Comparison of ENCODE assay signal across 9 cellular contexts in the genomic region with DNA sequence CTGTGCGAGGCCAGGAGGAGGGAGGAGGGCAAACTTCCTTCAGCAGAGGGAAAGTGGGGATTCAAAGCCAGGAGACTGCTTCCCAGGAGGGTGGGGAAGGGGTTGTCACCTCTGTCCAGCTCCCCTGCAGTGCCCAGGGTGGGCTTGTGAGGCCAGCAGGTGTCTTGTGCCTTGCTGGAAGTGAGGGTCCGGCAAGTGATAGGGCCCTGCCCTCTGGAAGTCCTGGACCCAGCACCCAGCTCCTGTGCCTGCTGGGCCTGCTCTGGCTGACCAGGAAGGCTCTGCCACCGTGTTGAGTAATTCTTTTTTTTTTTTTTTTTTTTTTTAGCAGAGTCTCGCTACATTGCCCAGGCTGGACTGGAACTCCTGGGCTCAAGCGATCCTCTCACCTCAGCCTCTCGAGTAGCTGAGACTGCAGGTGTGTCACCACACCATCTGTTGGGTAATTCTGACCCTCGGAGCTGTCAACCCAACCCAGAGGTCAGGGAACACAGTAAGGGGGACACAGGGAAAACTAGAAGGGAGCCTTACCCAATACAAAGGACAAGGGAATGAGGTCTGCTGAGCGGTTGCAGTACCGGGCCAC. TPM values are rescaled to one million over a fixed set of nuclear protein-coding genes. Genes with fewer than 3 reads are reported as not detected.
DNase-seq lines count a peak whose midpoint lies in the region; TF ChIP-seq lines count a peak whose summit lies in the region.
"Had no signal": no experiment of that assay in that cellular context is flagged by ENCODE, and none has a peak within 500 bp of the region (broad histone marks: within the 10 kb centered on the region; RNA-seq: fewer than 3 reads in every experiment).

No MANE protein-coding gene starts in this region.

- H3K79me1 ChIP-seq in neuronal stem cell (ENCODE audit: low read depth, low read length): no peaks in the 10 kb centered on the region

- TF ChIP-seq CTCF in A673 (conservative IDR thresholded peaks at IDR 0.05; ENCODE audit: low read depth, low read length): no peak
- TF ChIP-seq CTCF in chondrocyte (IDR thresholded peaks at IDR 0.05): no peak
- TF ChIP-seq CTCF in brain microvascular endothelial cell (IDR thresholded peaks at IDR 0.05; ENCODE audit: low read depth, low read length, missing control alignments): no peak

- no peak overlapping the region for H3K27ac ChIP-seq in A673 (ENCODE audit: low read depth, low read length, poor library complexity, severe bottlenecking)
- H3K27ac ChIP-seq in HUES48 (ENCODE audit: low read depth, low read length): no peak overlapping the region
- H3K27ac ChIP-seq in neuronal stem cell (replicated peaks; ENCODE audit: low read length): no peak overlapping the region
- H3K27ac ChIP-seq in brain microvascular endothelial cell: no peak overlapping the region

- H3K9ac ChIP-seq in HUES48 (ENCODE audit: low read depth, low read length) (no peak overlapping the region), neuronal stem cell (ENCODE audit: low read depth, low read length, poor library complexity) (peak overlapping the region; percentile 93)

- H3K27me3 ChIP-seq in A673 (replicated peaks; ENCODE audit: insufficient read depth, low read depth, low read length, poor library complexity): no peaks in the 10 kb centered on the region
- H3K27me3 ChIP-seq in HUES48 (ENCODE audit: control insufficient read depth, insufficient read depth, low read length): peaks cover 9% of the 10 kb centered on the region
- peaks cover 0 to 26% (median 3%) of the 10 kb centered on the region in 3 experiments for H3K27me3 ChIP-seq in neuronal stem cell (ENCODE audit: control insufficient read depth in 3 of 3, insufficient read depth in 3 of 3, low read depth in 1 of 3, low read length in 3 of 3)
- H3K27me3 ChIP-seq in brain microvascular endothelial cell (replicated peaks): no peaks in the 10 kb centered on the region

- H2BK5ac ChIP-seq in neuronal stem cell (ENCODE audit: low read length): no peak overlapping the region

- H2BK15ac ChIP-seq in neuronal stem cell (ENCODE audit: low read length): peak overlapping the region; percentile 98

- H3K27me3 Mint-ChIP-seq in chondrocyte (ENCODE audit: low read depth): no peaks in the 10 kb centered on the region

- DNase-seq in A673 (ENCODE audit: low spot score) (no peak), chondrocyte (ENCODE audit: low spot score) (peak; percentile 53), neuronal stem cell (ENCODE audit: low spot score) (no peak), NCI-H2081 treated with DMSO at 0.1 percent for 48 hours (lab: John Stamatoyannopoulos, UW) (no peak), epidermal melanocyte (ENCODE audit: insufficient read length, low spot score) (no peak), brain microvascular endothelial cell (no peak), globus pallidus (ENCODE audit: low spot score) (no peak)

- no TSS peak for BruUV-seq in A673 (replicated peaks; lab: Mats Ljungman, UMichigan)

- H2AFZ ChIP-seq in neuronal stem cell (ENCODE audit: low read length): peak overlapping the region; percentile 92

- no peak overlapping the region for H3K27ac Mint-ChIP-seq in chondrocyte (ENCODE audit: unreplicated experiment)

- no peaks in the 10 kb centered on the region for H3K9me3 Mint-ChIP-seq in chondrocyte (ENCODE audit: low read depth)

- H3K9me3 ChIP-seq in A673 (ENCODE audit: low read depth, low read length, poor library complexity, severe bottlenecking): no peaks in the 10 kb centered on the region
- H3K9me3 ChIP-seq in HUES48 (ENCODE audit: control insufficient read depth, insufficient read depth, low read length): no peaks in the 10 kb centered on the region
- H3K9me3 ChIP-seq in neuronal stem cell (replicated peaks in 1 of 2; ENCODE audit: control insufficient read depth in 2 of 2, insufficient read depth in 1 of 2, low read depth in 1 of 2, low read length in 2 of 2): no peaks in the 10 kb centered on the region
- H3K9me3 ChIP-seq: Caco-2 had no signal

- H2AK5ac ChIP-seq in neuronal stem cell (ENCODE audit: low read depth, low read length): peak overlapping the region; percentile 38

- peak overlapping the region; percentile 81 for H3K23ac ChIP-seq in neuronal stem cell (ENCODE audit: low read depth, low read length, poor library complexity)

- H4K91ac ChIP-seq in neuronal stem cell (ENCODE audit: low read depth, low read length, poor library complexity): no peak overlapping the region

- peaks cover 22% of the 10 kb centered on the region for H3K4me1 Mint-ChIP-seq in chondrocyte (ENCODE audit: low read depth)

- H3K4me3 ChIP-seq in A673 (ENCODE audit: low read depth, low read length, poor library complexity, severe bottlenecking) (peak overlapping the region; percentile 41), HUES48 (ENCODE audit: low read depth, low read length) (peak overlapping the region; percentile 63), neuronal stem cell (ENCODE audit: low read length in 2 of 2) (peak overlapping the region in 1 of 2 donors; percentile 71), brain microvascular endothelial cell (ENCODE audit: low read depth, low read length) (no peak overlapping the region)

- peaks cover 3% of the 10 kb centered on the region for H3K36me3 ChIP-seq in A673 (ENCODE audit: insufficient read depth, low read length, poor library complexity, severe bottlenecking)
- no peaks in the 10 kb centered on the region for H3K36me3 ChIP-seq in HUES48 (ENCODE audit: control insufficient read depth, insufficient read depth, low read length)
- H3K36me3 ChIP-seq in neuronal stem cell (replicated peaks in 1 of 2; ENCODE audit: control insufficient read depth in 2 of 2, insufficient read depth in 2 of 2, low read length in 2 of 2): peaks cover 0 to 1% of the 10 kb centered on the region in 2 donors
- H3K36me3 ChIP-seq in brain microvascular endothelial cell (replicated peaks): no peaks in the 10 kb centered on the region

- intact Hi-C loops in A673 (cut with micrococcal nuclease; ENCODE audit: unreplicated experiment): loop anchor here (5.0 kb wide), 1 partner anchor 225 kb away; the partner anchor contains the start of genes HECTD3 and UROD

- POLR2A ChIA-PET in A673 (lab: Charles Lee; ENCODE audit: low non-redundant PET): interaction anchor here (0.5 kb wide), 1 partner anchor 734 kb away, joined by 5 read pairs; no protein-coding TSS in a partner anchor

- peak overlapping the region; percentile 40 for H3K4me3 Mint-ChIP-seq in chondrocyte (ENCODE audit: unreplicated experiment)

- peak overlapping the region; percentile 32 for H3K14ac ChIP-seq in neuronal stem cell (ENCODE audit: low read length)

- H3K4me1 ChIP-seq in A673 (ENCODE audit: insufficient read depth, low read length, poor library complexity, severe bottlenecking) (peaks cover 12% of the 10 kb centered on the region), HUES48 (ENCODE audit: control insufficient read depth, insufficient read depth, low read length) (peaks cover 27% of the 10 kb centered on the region), neuronal stem cell (ENCODE audit: control insufficient read depth in 2 of 2, insufficient read depth in 1 of 2, low read depth in 1 of 2, low read length in 2 of 2) (peaks cover 10 to 15% of the 10 kb centered on the region in 2 donors)
- H3K4me1 ChIP-seq: Caco-2 had no signal

- peak overlapping the region; percentile 82 for H2BK12ac ChIP-seq in neuronal stem cell (ENCODE audit: low read length)

- CTCF ChIA-PET in A673 (lab: Charles Lee): interaction anchor here (0.6 to 1.3 kb wide), 3 partner anchors 13 to 513 kb away, joined by 3 to 6 read pairs (median 3); partner anchors contain the start of gene PLK3

- H4K8ac ChIP-seq in neuronal stem cell (ENCODE audit: low read depth, low read length): no peak overlapping the region

- WGBS in neuronal stem cell (ENCODE audit: extremely low coverage in 2 of 2, insufficient read length in 2 of 2, insufficient replicate concordance in 1 of 2), 2 donors: no CpG with 5 or more reads among the region's 9 CpGs

- in situ Hi-C loops in brain microvascular endothelial cell (cut with HindIII; ENCODE audit: low pct_ligation_motif_present, low sequenced_read_pairs): no loop called here

- H3K18ac ChIP-seq in neuronal stem cell (ENCODE audit: low read length): peak overlapping the region; percentile 98

- no peaks in the 10 kb centered on the region for H3K36me3 Mint-ChIP-seq in chondrocyte (ENCODE audit: low read depth)

- H3K4me2 ChIP-seq in neuronal stem cell (ENCODE audit: insufficient read depth, low read length, poor library complexity, severe bottlenecking): no peak overlapping the region

- H3K4ac ChIP-seq in neuronal stem cell (ENCODE audit: low read length): no peak overlapping the region

- no peak overlapping the region for H2BK120ac ChIP-seq in neuronal stem cell (ENCODE audit: low read depth, low read length)

RNA-seq across cellular contexts. Expression of gene BEST4, which starts 1.0 kb away (rescaled TPM):
- total RNA-seq in A673 (2021) (not detected in 2 replicates), chondrocyte (0.19 to 0.37 TPM (median 0.33 TPM) in 3 replicates)
- 2.1 TPM for polyA plus RNA-seq in neuronal stem cell (2013, experiment 1 of 2)
- 1.9 TPM for polyA plus RNA-seq in neuronal stem cell (2013, experiment 2 of 2)
- total RNA-seq: Caco-2 had no signal

RNA-seq across cellular contexts. Expression of gene RPS8, which starts 11.6 kb away (rescaled TPM):
- total RNA-seq in A673 (2021): 1,717 and 1,734 TPM in 2 replicates
- 1,170 to 1,234 TPM (median 1,179 TPM) in 3 replicates for total RNA-seq in chondrocyte
- polyA plus RNA-seq in neuronal stem cell (2013, experiment 1 of 2): 7,805 TPM
- polyA plus RNA-seq in neuronal stem cell (2013, experiment 2 of 2): 7,922 TPM

RNA-seq across cellular contexts. Expression of gene PLK3, which starts 13.2 kb away (rescaled TPM):
- 10.8 and 15.6 TPM in 2 replicates for total RNA-seq in A673 (2021)
- 24.2 to 30.0 TPM (median 29.0 TPM) in 3 replicates for total RNA-seq in chondrocyte
- polyA plus RNA-seq in neuronal stem cell (2013, experiment 1 of 2): 8.3 TPM
- polyA plus RNA-seq in neuronal stem cell (2013, experiment 2 of 2): 7.4 TPM

RNA-seq across cellular contexts. Expression of gene DYNLT4, which starts 20.2 kb away (rescaled TPM):
- 0.44 and 0.54 TPM in 2 replicates for total RNA-seq in A673 (2021)
- not detected in 3 replicates for total RNA-seq in chondrocyte
- not detected for polyA plus RNA-seq in neuronal stem cell (2013, experiment 1 of 2)
- not detected for polyA plus RNA-seq in neuronal stem cell (2013, experiment 2 of 2)
- total RNA-seq: Caco-2 had no signal

RNA-seq across cellular contexts. Expression of gene BTBD19, which starts 21.4 kb away (rescaled TPM):
- total RNA-seq in A673 (2021): 10.3 and 12.6 TPM in 2 replicates
- 43.4 to 46.5 TPM (median 44.1 TPM) in 3 replicates for total RNA-seq in chondrocyte
- 2.2 TPM for polyA plus RNA-seq in neuronal stem cell (2013, experiment 1 of 2)
- 2.0 TPM for polyA plus RNA-seq in neuronal stem cell (2013, experiment 2 of 2)
